Comparison of ENCODE assay signal across 1 cellular context in the genomic region with DNA sequence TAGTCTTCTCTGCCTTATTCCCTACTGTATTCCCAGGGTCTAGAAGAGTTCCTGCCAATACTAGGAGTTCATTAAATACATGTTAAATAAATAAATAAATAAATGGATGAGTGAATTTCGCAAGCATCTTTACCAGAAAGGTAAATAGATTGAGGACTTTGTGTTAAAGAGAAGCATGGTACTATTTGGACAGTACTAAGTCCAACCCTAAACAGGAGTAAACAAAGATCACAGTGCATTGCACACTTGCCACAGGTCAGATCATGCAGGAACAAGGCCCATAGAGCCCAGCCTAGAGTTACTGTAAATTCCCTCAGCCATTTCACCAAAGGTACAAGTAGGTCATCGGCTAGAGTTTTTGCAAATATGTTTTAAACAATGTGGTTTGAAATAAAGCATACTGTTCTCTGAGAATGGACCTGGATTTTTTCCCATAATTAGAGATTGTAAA.
TF ChIP-seq lines count a peak whose summit lies in the region.

No MANE protein-coding gene starts in this region.

TF ChIP-seq in HepG2, 621 proteins besides CTCF, POLR2A, EP300 and RAD21 (continued from another document and continues in another):
- TF ChIP-seq ZNF264 (CRISPR knock-in tag; IDR thresholded peaks at IDR 0.05) (peak; percentile 80; the same call in 1 of the 2 replicates), ZNF207 (IDR thresholded peaks at IDR 0.05; ENCODE audit: borderline replicate concordance) (no peak), PHF20 (CRISPR knock-in tag; IDR thresholded peaks at IDR 0.05) (no peak), ZNF20 (CRISPR knock-in tag; IDR thresholded peaks at IDR 0.05) (no peak), ZSCAN29 (CRISPR knock-in tag; conservative IDR thresholded peaks at IDR 0.05) (peak; percentile 47; the same call in 1 of the 2 replicates), ATF7-NPFF (CRISPR knock-in tag; IDR thresholded peaks at IDR 0.05; ENCODE audit: low read depth) (no peak), ZNF501 (CRISPR knock-in tag; IDR thresholded peaks at IDR 0.05) (no peak), ADNP (CRISPR knock-in tag; IDR thresholded peaks at IDR 0.05) (no peak), AKAP8 (CRISPR knock-in tag; IDR thresholded peaks at IDR 0.05) (no peak), ATF1 (CRISPR knock-in tag; IDR thresholded peaks at IDR 0.05) (peak; percentile 63; the same call in 1 of the 2 replicates), PAF1 (CRISPR knock-in tag; IDR thresholded peaks at IDR 0.05) (no peak), ZNF317 (CRISPR knock-in tag; IDR thresholded peaks at IDR 0.05) (no peak), FOXC1 (CRISPR knock-in tag; IDR thresholded peaks at IDR 0.05; ENCODE audit: borderline replicate concordance) (no peak), SIX1 (CRISPR knock-in tag; IDR thresholded peaks at IDR 0.05; ENCODE audit: borderline replicate concordance) (0 out of 2 replicates have a peak, but pooled peaks have one; percentile 48), ZFP37 (CRISPR knock-in tag; IDR thresholded peaks at IDR 0.05; ENCODE audit: borderline replicate concordance) (0 out of 2 replicates have a peak, but pooled peaks have one; percentile 30), SMARCE1 (IDR thresholded peaks at IDR 0.05; ENCODE audit: borderline replicate concordance) (no peak), MATR3 (CRISPR knock-in tag; IDR thresholded peaks at IDR 0.05) (no peak), ERF (CRISPR knock-in tag; IDR thresholded peaks at IDR 0.05) (0 out of 2 replicates have a peak, but pooled peaks have one; percentile 20), PHB2 (IDR thresholded peaks at IDR 0.05; ENCODE audit: partially characterized antibody) (no peak), ZNF766 (CRISPR knock-in tag; IDR thresholded peaks at IDR 0.05; ENCODE audit: borderline replicate concordance) (no peak), ZNF703 (CRISPR knock-in tag; IDR thresholded peaks at IDR 0.05; ENCODE audit: borderline replicate concordance) (no peak), ZKSCAN5 (CRISPR knock-in tag; IDR thresholded peaks at IDR 0.05) (no peak)
- TF ChIP-seq, protein P1, sequence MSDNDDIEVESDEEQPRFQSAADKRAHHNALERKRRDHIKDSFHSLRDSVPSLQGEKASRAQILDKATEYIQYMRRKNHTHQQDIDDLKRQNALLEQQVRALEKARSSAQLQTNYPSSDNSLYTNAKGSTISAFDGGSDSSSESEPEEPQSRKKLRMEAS (IDR thresholded peaks at IDR 0.05), result peak; percentile 80
- TF ChIP-seq, protein P2, sequence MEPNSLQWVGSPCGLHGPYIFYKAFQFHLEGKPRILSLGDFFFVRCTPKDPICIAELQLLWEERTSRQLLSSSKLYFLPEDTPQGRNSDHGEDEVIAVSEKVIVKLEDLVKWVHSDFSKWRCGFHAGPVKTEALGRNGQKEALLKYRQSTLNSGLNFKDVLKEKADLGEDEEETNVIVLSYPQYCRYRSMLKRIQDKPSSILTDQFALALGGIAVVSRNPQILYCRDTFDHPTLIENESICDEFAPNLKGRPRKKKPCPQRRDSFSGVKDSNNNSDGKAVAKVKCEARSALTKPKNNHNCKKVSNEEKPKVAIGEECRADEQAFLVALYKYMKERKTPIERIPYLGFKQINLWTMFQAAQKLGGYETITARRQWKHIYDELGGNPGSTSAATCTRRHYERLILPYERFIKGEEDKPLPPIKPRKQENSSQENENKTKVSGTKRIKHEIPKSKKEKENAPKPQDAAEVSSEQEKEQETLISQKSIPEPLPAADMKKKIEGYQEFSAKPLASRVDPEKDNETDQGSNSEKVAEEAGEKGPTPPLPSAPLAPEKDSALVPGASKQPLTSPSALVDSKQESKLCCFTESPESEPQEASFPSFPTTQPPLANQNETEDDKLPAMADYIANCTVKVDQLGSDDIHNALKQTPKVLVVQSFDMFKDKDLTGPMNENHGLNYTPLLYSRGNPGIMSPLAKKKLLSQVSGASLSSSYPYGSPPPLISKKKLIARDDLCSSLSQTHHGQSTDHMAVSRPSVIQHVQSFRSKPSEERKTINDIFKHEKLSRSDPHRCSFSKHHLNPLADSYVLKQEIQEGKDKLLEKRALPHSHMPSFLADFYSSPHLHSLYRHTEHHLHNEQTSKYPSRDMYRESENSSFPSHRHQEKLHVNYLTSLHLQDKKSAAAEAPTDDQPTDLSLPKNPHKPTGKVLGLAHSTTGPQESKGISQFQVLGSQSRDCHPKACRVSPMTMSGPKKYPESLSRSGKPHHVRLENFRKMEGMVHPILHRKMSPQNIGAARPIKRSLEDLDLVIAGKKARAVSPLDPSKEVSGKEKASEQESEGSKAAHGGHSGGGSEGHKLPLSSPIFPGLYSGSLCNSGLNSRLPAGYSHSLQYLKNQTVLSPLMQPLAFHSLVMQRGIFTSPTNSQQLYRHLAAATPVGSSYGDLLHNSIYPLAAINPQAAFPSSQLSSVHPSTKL (CRISPR knock-in tag; IDR thresholded peaks at IDR 0.05), result peak; percentile 96
- TF ChIP-seq, protein P3, sequence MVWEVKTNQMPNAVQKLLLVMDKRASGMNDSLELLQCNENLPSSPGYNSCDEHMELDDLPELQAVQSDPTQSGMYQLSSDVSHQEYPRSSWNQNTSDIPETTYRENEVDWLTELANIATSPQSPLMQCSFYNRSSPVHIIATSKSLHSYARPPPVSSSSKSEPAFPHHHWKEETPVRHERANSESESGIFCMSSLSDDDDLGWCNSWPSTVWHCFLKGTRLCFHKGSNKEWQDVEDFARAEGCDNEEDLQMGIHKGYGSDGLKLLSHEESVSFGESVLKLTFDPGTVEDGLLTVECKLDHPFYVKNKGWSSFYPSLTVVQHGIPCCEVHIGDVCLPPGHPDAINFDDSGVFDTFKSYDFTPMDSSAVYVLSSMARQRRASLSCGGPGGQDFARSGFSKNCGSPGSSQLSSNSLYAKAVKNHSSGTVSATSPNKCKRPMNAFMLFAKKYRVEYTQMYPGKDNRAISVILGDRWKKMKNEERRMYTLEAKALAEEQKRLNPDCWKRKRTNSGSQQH (CRISPR knock-in tag; IDR thresholded peaks at IDR 0.05; ENCODE audit: low read depth), result no peak
- TF ChIP-seq, protein P4, sequence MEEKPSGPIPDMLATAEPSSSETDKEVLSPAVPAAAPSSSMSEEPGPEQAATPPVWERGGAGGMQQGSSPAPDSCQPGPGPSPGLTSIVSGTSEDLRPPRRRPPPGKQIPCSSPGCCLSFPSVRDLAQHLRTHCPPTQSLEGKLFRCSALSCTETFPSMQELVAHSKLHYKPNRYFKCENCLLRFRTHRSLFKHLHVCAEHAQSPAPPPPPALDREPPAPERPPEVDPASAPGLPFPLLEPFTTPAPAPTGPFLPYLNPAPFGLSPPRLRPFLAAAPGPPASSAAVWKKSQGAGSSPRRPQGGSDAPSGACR (CRISPR knock-in tag; IDR thresholded peaks at IDR 0.05), result peak; percentile 59; the same call in 1 of the 2 replicates
- TF ChIP-seq, protein P5, sequence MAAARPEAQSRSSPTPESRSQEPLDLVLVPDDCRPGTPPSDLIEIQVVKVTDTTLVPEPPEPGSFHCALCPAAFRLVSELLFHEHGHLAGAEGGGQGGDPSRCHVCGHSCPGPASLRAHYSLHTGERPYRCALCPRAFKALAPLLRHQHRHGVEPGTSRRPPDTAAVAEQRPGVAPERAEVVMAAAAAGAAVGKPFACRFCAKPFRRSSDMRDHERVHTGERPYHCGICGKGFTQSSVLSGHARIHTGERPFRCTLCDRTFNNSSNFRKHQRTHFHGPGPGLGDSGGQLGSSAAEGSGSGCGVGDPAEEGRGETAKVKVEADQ (CRISPR knock-in tag; IDR thresholded peaks at IDR 0.05; ENCODE audit: borderline replicate concordance), result no peak
- TF ChIP-seq, protein P6, sequence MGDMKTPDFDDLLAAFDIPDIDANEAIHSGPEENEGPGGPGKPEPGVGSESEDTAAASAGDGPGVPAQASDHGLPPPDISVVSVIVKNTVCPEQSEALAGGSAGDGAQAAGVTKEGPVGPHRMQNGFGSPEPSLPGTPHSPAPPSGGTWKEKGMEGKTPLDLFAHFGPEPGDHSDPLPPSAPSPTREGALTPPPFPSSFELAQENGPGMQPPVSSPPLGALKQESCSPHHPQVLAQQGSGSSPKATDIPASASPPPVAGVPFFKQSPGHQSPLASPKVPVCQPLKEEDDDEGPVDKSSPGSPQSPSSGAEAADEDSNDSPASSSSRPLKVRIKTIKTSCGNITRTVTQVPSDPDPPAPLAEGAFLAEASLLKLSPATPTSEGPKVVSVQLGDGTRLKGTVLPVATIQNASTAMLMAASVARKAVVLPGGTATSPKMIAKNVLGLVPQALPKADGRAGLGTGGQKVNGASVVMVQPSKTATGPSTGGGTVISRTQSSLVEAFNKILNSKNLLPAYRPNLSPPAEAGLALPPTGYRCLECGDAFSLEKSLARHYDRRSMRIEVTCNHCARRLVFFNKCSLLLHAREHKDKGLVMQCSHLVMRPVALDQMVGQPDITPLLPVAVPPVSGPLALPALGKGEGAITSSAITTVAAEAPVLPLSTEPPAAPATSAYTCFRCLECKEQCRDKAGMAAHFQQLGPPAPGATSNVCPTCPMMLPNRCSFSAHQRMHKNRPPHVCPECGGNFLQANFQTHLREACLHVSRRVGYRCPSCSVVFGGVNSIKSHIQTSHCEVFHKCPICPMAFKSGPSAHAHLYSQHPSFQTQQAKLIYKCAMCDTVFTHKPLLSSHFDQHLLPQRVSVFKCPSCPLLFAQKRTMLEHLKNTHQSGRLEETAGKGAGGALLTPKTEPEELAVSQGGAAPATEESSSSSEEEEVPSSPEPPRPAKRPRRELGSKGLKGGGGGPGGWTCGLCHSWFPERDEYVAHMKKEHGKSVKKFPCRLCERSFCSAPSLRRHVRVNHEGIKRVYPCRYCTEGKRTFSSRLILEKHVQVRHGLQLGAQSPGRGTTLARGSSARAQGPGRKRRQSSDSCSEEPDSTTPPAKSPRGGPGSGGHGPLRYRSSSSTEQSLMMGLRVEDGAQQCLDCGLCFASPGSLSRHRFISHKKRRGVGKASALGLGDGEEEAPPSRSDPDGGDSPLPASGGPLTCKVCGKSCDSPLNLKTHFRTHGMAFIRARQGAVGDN (CRISPR knock-in tag; IDR thresholded peaks at IDR 0.05), result no peak
- TF ChIP-seq, protein P7, sequence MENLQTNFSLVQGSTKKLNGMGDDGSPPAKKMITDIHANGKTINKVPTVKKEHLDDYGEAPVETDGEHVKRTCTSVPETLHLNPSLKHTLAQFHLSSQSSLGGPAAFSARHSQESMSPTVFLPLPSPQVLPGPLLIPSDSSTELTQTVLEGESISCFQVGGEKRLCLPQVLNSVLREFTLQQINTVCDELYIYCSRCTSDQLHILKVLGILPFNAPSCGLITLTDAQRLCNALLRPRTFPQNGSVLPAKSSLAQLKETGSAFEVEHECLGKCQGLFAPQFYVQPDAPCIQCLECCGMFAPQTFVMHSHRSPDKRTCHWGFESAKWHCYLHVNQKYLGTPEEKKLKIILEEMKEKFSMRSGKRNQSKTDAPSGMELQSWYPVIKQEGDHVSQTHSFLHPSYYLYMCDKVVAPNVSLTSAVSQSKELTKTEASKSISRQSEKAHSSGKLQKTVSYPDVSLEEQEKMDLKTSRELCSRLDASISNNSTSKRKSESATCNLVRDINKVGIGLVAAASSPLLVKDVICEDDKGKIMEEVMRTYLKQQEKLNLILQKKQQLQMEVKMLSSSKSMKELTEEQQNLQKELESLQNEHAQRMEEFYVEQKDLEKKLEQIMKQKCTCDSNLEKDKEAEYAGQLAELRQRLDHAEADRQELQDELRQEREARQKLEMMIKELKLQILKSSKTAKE (CRISPR knock-in tag; IDR thresholded peaks at IDR 0.05; ENCODE audit: borderline replicate concordance), result no peak
- TF ChIP-seq, protein P8, sequence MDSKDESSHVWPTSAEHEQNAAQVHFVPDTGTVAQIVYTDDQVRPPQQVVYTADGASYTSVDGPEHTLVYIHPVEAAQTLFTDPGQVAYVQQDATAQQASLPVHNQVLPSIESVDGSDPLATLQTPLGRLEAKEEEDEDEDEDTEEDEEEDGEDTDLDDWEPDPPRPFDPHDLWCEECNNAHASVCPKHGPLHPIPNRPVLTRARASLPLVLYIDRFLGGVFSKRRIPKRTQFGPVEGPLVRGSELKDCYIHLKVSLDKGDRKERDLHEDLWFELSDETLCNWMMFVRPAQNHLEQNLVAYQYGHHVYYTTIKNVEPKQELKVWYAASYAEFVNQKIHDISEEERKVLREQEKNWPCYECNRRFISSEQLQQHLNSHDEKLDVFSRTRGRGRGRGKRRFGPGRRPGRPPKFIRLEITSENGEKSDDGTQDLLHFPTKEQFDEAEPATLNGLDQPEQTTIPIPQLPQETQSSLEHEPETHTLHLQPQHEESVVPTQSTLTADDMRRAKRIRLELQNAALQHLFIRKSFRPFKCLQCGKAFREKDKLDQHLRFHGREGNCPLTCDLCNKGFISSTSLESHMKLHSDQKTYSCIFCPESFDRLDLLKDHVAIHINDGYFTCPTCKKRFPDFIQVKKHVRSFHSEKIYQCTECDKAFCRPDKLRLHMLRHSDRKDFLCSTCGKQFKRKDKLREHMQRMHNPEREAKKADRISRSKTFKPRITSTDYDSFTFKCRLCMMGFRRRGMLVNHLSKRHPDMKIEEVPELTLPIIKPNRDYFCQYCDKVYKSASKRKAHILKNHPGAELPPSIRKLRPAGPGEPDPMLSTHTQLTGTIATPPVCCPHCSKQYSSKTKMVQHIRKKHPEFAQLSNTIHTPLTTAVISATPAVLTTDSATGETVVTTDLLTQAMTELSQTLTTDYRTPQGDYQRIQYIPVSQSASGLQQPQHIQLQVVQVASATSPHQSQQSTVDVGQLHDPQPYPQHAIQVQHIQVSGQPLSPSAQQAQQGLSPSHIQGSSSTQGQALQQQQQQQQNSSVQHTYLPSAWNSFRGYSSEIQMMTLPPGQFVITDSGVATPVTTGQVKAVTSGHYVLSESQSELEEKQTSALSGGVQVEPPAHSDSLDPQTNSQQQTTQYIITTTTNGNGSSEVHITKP (CRISPR knock-in tag; IDR thresholded peaks at IDR 0.05; ENCODE audit: low read depth), result no peak
